In genomic region chrX:2710496-2710895, GRCh38 we compare ENCODE assay signal across 9 cellular contexts. TPM values are rescaled to one million over a fixed set of nuclear protein-coding genes. Genes with fewer than 3 reads are reported as not detected.
DNase-seq lines count a peak whose midpoint lies in the region; ATAC-seq and TF ChIP-seq lines count a peak whose summit lies in the region.
"Had no signal": no experiment of that assay in that cellular context is flagged by ENCODE, and none has a peak within 500 bp of the region (broad histone marks: within the 10 kb centered on the region; RNA-seq: fewer than 3 reads in every experiment).

No MANE protein-coding gene starts in this region.

- no peaks in the 10 kb centered on the region for H3F3A ChIP-seq in PC-3 (ENCODE audit: low read length, unreplicated experiment)

- no peaks in the 10 kb centered on the region for H3K9me3 ChIP-seq in CD4-positive, CD25-positive, alpha-beta regulatory T cell (ENCODE audit: control insufficient read depth in 2 of 2, low read length in 2 of 2)
- H3K9me3 ChIP-seq in PC-3 (ENCODE audit: low read length) (no peaks in the 10 kb centered on the region), osteoblast (ENCODE audit: low read depth, low read length) (no peaks in the 10 kb centered on the region)

- intact Hi-C loops in PC-3 (cut with micrococcal nuclease), result loop anchor here (5.0 kb wide), 1 partner anchor 33 kb away; no protein-coding TSS in a partner anchor
- intact Hi-C loops in dendritic cell treated with granulocyte-macrophage colony-stimulating factor and Interleukin-4, amounts not matched to agents 40 ng/mL and 50 ng/mL, for 4 days (cut with micrococcal nuclease), result loop anchor here (1.0 to 5.0 kb wide), 2 partner anchors 18 to 98 kb away; no protein-coding TSS in a partner anchor

- CTCF ChIA-PET in PC-3 (lab: Charles Lee), result no interaction called here

- TF ChIP-seq CTCF in PC-3 (conservative IDR thresholded peaks at IDR 0.05; ENCODE audit: low read depth, low read length) (no peak), osteoblast (IDR thresholded peaks at IDR 0.05; ENCODE audit: extremely low read depth, low read depth, low read length) (no peak)

- peaks cover 16% of the 10 kb centered on the region for H3K36me3 Mint-ChIP-seq in CD4-positive, CD25-positive, alpha-beta regulatory T cell
- peaks cover 26% of the 10 kb centered on the region for H3K36me3 Mint-ChIP-seq in dendritic cell treated with granulocyte-macrophage colony-stimulating factor and Interleukin-4, amounts not matched to agents 40 ng/mL and 50 ng/mL, for 4 days (ENCODE audit: low read depth)

- POLR2A ChIA-PET in PC-3 (lab: Charles Lee; ENCODE audit: unreplicated experiment), result no interaction called here

- H3K79me2 ChIP-seq in PC-3 (ENCODE audit: low read length) (peaks cover 59% of the 10 kb centered on the region), osteoblast (ENCODE audit: insufficient read depth, low read length) (peaks cover 82% of the 10 kb centered on the region)

- H4K20me1 ChIP-seq in PC-3 (ENCODE audit: low read length) (no peaks in the 10 kb centered on the region), osteoblast (ENCODE audit: insufficient read depth, low read length) (peaks cover 70% of the 10 kb centered on the region)

- H3K4me3 Mint-ChIP-seq in CD4-positive, CD25-positive, alpha-beta regulatory T cell, result peak overlapping the region; percentile 67 to 89 (median 84)
- H3K4me3 Mint-ChIP-seq in dendritic cell treated with granulocyte-macrophage colony-stimulating factor and Interleukin-4, amounts not matched to agents 40 ng/mL and 50 ng/mL, for 4 days, result peak overlapping the region; percentile 72

- H3K27ac ChIP-seq in CD4-positive, CD25-positive, alpha-beta regulatory T cell (ENCODE audit: insufficient read depth, low read length, poor library complexity, severe bottlenecking), result peak overlapping the region; percentile 73
- peak overlapping the region; percentile 94 for H3K27ac ChIP-seq in PC-3 (ENCODE audit: low read length)
- peak overlapping the region; percentile 93 for H3K27ac ChIP-seq in osteoblast (ENCODE audit: low read depth, low read length)
- H3K27ac ChIP-seq: KMS-11 had no signal

- H3K9ac ChIP-seq in PC-3 (ENCODE audit: low read length), result peak overlapping the region; percentile 61
- H3K9ac ChIP-seq: KMS-11 had no signal

- peak overlapping the region; percentile 61 to 87 (median 71) for H3K27ac Mint-ChIP-seq in CD4-positive, CD25-positive, alpha-beta regulatory T cell
- H3K27ac Mint-ChIP-seq in dendritic cell treated with granulocyte-macrophage colony-stimulating factor and Interleukin-4, amounts not matched to agents 40 ng/mL and 50 ng/mL, for 4 days, result peak overlapping the region; percentile 94

- peaks cover 31% of the 10 kb centered on the region for H3K36me3 ChIP-seq in CD4-positive, CD25-positive, alpha-beta regulatory T cell (ENCODE audit: control insufficient read depth, insufficient read depth, low read length)
- peaks cover 7% of the 10 kb centered on the region; the same call in 1 of the 2 replicates for H3K36me3 ChIP-seq in PC-3 (ENCODE audit: low read depth, low read length)
- peaks cover 25% of the 10 kb centered on the region for H3K36me3 ChIP-seq in osteoblast (ENCODE audit: insufficient read depth, low read length)

- H3K4me1 ChIP-seq in CD4-positive, CD25-positive, alpha-beta regulatory T cell (ENCODE audit: control insufficient read depth, insufficient read depth, low read length, poor library complexity, severe bottlenecking), result peaks cover 50% of the 10 kb centered on the region
- H3K4me1 ChIP-seq in PC-3 (ENCODE audit: insufficient read depth, low read length), result peaks cover 44% of the 10 kb centered on the region
- peaks cover 31% of the 10 kb centered on the region for H3K4me1 ChIP-seq in osteoblast (ENCODE audit: insufficient read depth, low read length)

- peak overlapping the region; percentile 58 for H3K4me3 ChIP-seq in CD4-positive, CD25-positive, alpha-beta regulatory T cell (ENCODE audit: low read depth, low read length)
- H3K4me3 ChIP-seq in PC-3 (ENCODE audit: low read length), result peak overlapping the region; percentile 45; the same call in 1 of the 2 replicates
- H3K4me3 ChIP-seq in osteoblast (ENCODE audit: insufficient read depth, low read length), result peak overlapping the region; percentile 42

- BruUV-seq in PC-3 (replicated peaks; lab: Mats Ljungman, UMichigan), result no TSS peak

- ATAC-seq in CD4-positive, CD25-positive, alpha-beta regulatory T cell (ENCODE audit: low read depth in 2 of 2), result no peak
- ATAC-seq in PC-3 (peak; percentile 12), left lobe of liver (no peak), HG03457 (IDR thresholded peaks at IDR 0.05; ENCODE audit: unreplicated experiment) (no peak)

- peaks cover 17 to 70% (median 50%) of the 10 kb centered on the region in 4 donors for H3K4me1 Mint-ChIP-seq in CD4-positive, CD25-positive, alpha-beta regulatory T cell
- H3K4me1 Mint-ChIP-seq in dendritic cell treated with granulocyte-macrophage colony-stimulating factor and Interleukin-4, amounts not matched to agents 40 ng/mL and 50 ng/mL, for 4 days (ENCODE audit: low read depth), result peaks cover 47% of the 10 kb centered on the region

- H2AFZ ChIP-seq in PC-3 (ENCODE audit: low read length) (no peak overlapping the region), osteoblast (ENCODE audit: low read length) (no peak overlapping the region)

- H3K9me3 Mint-ChIP-seq in CD4-positive, CD25-positive, alpha-beta regulatory T cell, result no peaks in the 10 kb centered on the region
- no peaks in the 10 kb centered on the region for H3K9me3 Mint-ChIP-seq in dendritic cell treated with granulocyte-macrophage colony-stimulating factor and Interleukin-4, amounts not matched to agents 40 ng/mL and 50 ng/mL, for 4 days

- no peaks in the 10 kb centered on the region for H3K27me3 Mint-ChIP-seq in CD4-positive, CD25-positive, alpha-beta regulatory T cell
- H3K27me3 Mint-ChIP-seq in dendritic cell treated with granulocyte-macrophage colony-stimulating factor and Interleukin-4, amounts not matched to agents 40 ng/mL and 50 ng/mL, for 4 days, result no peaks in the 10 kb centered on the region

- H3K27me3 ChIP-seq in CD4-positive, CD25-positive, alpha-beta regulatory T cell (ENCODE audit: control insufficient read depth, insufficient read depth, low read length), result no peaks in the 10 kb centered on the region
- no peaks in the 10 kb centered on the region for H3K27me3 ChIP-seq in PC-3 (ENCODE audit: low read length)
- no peaks in the 10 kb centered on the region for H3K27me3 ChIP-seq in osteoblast (ENCODE audit: insufficient read depth, low read length)

- H3K9me2 ChIP-seq in PC-3 (replicated peaks; ENCODE audit: low read length), result no peaks in the 10 kb centered on the region

- H3K4me2 ChIP-seq in PC-3 (ENCODE audit: low read length), result peak overlapping the region; percentile 87
- peak overlapping the region; percentile 83 for H3K4me2 ChIP-seq in osteoblast (ENCODE audit: insufficient read depth, low read length)
- H3K4me2 ChIP-seq: KMS-11 had no signal

- DNase-seq in CD4-positive, CD25-positive, alpha-beta regulatory T cell, result peak in 1 of 3 donors; percentile 34
- DNase-seq in PC-3, result peak; percentile 74
- no peak for DNase-seq in osteoblast (ENCODE audit: insufficient read length, low spot score, missing footprints)
- DNase-seq in hypothalamus (lab: John Stamatoyannopoulos, UW), result no peak
- DNase-seq in left lobe of liver (ENCODE audit: low spot score), result no peak
- no peak for DNase-seq in effector CD8-positive, alpha-beta T cell (lab: John Stamatoyannopoulos, UW)

RNA-seq across cellular contexts. Expression of gene CD99, which starts 19.4 kb away (rescaled TPM):
- 286 TPM for total RNA-seq in CD4-positive, CD25-positive, alpha-beta regulatory T cell
- 100 to 1,000 TPM; 291 to 459 (median 385) TPM for polyA plus RNA-seq in CD4-positive, CD25-positive, alpha-beta regulatory T cell
- 202 and 325 TPM in 2 replicates for total RNA-seq in PC-3 (2014; rRNA removed)
- 331 and 455 TPM in 2 replicates for total RNA-seq in osteoblast
- 152 TPM for total RNA-seq in left lobe of liver

RNA-seq across cellular contexts. Expression of gene XG, which starts 41.3 kb away (rescaled TPM):
- total RNA-seq in CD4-positive, CD25-positive, alpha-beta regulatory T cell, result not detected
- polyA plus RNA-seq in CD4-positive, CD25-positive, alpha-beta regulatory T cell, result not detected
- total RNA-seq in PC-3 (2014; rRNA removed) (not detected in 2 replicates), osteoblast (3.2 and 4.0 TPM in 2 replicates), left lobe of liver (not detected)
